In genomic region chr5:129377504-129377903, GRCh38 we compare ENCODE assay signal across 18 cellular contexts.
A peak's percentile ranks its signal among the peaks of the same experiment; 100 is the strongest.
DNase-seq lines count a peak whose midpoint lies in the region; ATAC-seq and TF ChIP-seq lines count a peak whose summit lies in the region.
"Had no signal": no experiment of that assay in that cellular context is flagged by ENCODE, and none has a peak within 500 bp of the region (broad histone marks: within the 10 kb centered on the region; RNA-seq: fewer than 3 reads in every experiment).

No MANE protein-coding gene starts in this region.

- H3K36me3 Mint-ChIP-seq in activated CD8-positive, alpha-beta T cell treated with anti-CD3 and anti-CD28 coated beads, Interleukin-2, amount 10 ng/mL, durations not matched to agents 7 days and 5 days (ENCODE audit: low read depth): no peaks in the 10 kb centered on the region
- H3K36me3 Mint-ChIP-seq in activated CD8-positive, alpha-beta T cell treated with anti-CD3 and anti-CD28 coated beads for 36 hours (ENCODE audit: low read depth): no peaks in the 10 kb centered on the region
- H3K36me3 Mint-ChIP-seq: activated CD8-positive, alpha-beta memory T cell treated with anti-CD3 and anti-CD28 coated beads, Interleukin-2, amount 10 ng/mL, durations not matched to agents 7 days and 5 days had no signal

- intact Hi-C loops in activated CD8-positive, alpha-beta T cell treated with anti-CD3 and anti-CD28 coated beads for 36 hours (cut with micrococcal nuclease): no loop called here

- no peak for TF ChIP-seq RAD21 in neural cell (conservative IDR thresholded peaks at IDR 0.05)

- POLR2A ChIA-PET in activated CD8-positive, alpha-beta T cell treated with anti-CD3 and anti-CD28 coated beads, Interleukin-2, amount 10 ng/mL, durations not matched to agents 7 days and 5 days (lab: Charles Lee): no interaction called here
- POLR2A ChIA-PET in activated CD8-positive, alpha-beta T cell treated with anti-CD3 and anti-CD28 coated beads for 36 hours (lab: Charles Lee): no interaction called here

- no peak overlapping the region for H3K9ac ChIP-seq in MM.1S (ENCODE audit: low read length)
- H3K9ac ChIP-seq in neural cell (ENCODE audit: low read length): no peak overlapping the region

- H3K27me3 Mint-ChIP-seq in activated CD8-positive, alpha-beta T cell treated with anti-CD3 and anti-CD28 coated beads, Interleukin-2, amount 10 ng/mL, durations not matched to agents 7 days and 5 days (ENCODE audit: low read depth): no peaks in the 10 kb centered on the region
- no peaks in the 10 kb centered on the region for H3K27me3 Mint-ChIP-seq in activated CD8-positive, alpha-beta T cell treated with anti-CD3 and anti-CD28 coated beads for 36 hours
- H3K27me3 Mint-ChIP-seq: activated B cell treated with CpG ODN at 0.5 μM for 24 hours; activated CD8-positive, alpha-beta memory T cell treated with anti-CD3 and anti-CD28 coated beads, Interleukin-2, amount 10 ng/mL, durations not matched to agents 7 days and 5 days had no signal

- peak overlapping the region; percentile 60; the same call in 1 of the 2 replicates for H3K27ac ChIP-seq in MM.1S (ENCODE audit: low read length)
- H3K27ac ChIP-seq in neural cell (ENCODE audit: low read length): no peak overlapping the region
- H3K27ac ChIP-seq: 22Rv1 had no signal

- peaks cover 31% of the 10 kb centered on the region for H3K4me1 ChIP-seq in MM.1S (ENCODE audit: low read length)

- ATAC-seq in activated CD8-positive, alpha-beta T cell treated with anti-CD3 and anti-CD28 coated beads, Interleukin-2, amount 10 ng/mL, durations not matched to agents 7 days and 5 days: no peak
- ATAC-seq in GM21737 (IDR thresholded peaks at IDR 0.05; ENCODE audit: unreplicated experiment): no peak
- no peak for ATAC-seq in activated CD8-positive, alpha-beta T cell treated with anti-CD3 and anti-CD28 coated beads for 36 hours
- ATAC-seq: activated CD8-positive, alpha-beta memory T cell treated with anti-CD3 and anti-CD28 coated beads, Interleukin-2, amount 10 ng/mL, durations not matched to agents 7 days and 5 days; left cardiac atrium; Panc1 had no signal

- H3F3A ChIP-seq in MM.1S (ENCODE audit: insufficient read depth, low read length): peaks cover 30% of the 10 kb centered on the region
- no peaks in the 10 kb centered on the region for H3F3A ChIP-seq in neural cell (ENCODE audit: insufficient read depth, low read length, poor library complexity, severe bottlenecking)

- DNase-seq in NCI-H2107 treated with DMSO at 0.1 percent for 48 hours (lab: John Stamatoyannopoulos, UW; ENCODE audit: unreplicated experiment) (peak; percentile 18), NCI-H2107 (lab: John Stamatoyannopoulos, UW) (no peak), MM.1S (peak; percentile 92), SK-N-DZ (ENCODE audit: low spot score) (peak; percentile 70)
- DNase-seq in activated CD8-positive, alpha-beta T cell treated with anti-CD3 and anti-CD28 coated beads, Interleukin-2, amount 10 ng/mL, durations not matched to agents 7 days and 5 days: no peak
- DNase-seq in activated CD8-positive, alpha-beta T cell treated with anti-CD3 and anti-CD28 coated beads for 36 hours: no peak
- DNase-seq: activated B cell treated with CpG ODN at 0.5 μM for 24 hours; activated CD8-positive, alpha-beta memory T cell treated with anti-CD3 and anti-CD28 coated beads, Interleukin-2, amount 10 ng/mL, durations not matched to agents 7 days and 5 days; C1 segment of cervical spinal cord; hippocampal formation; left cardiac atrium; MG63; NCI-H226; stimulated activated CD4-positive, alpha-beta T cell treated with anti-CD3 and anti-CD28 coated beads, Interleukin-12 subunit alpha, Interleukin-12 subunit beta, amount 100 ng/mL, for 4 hours had no signal

- no peak for TF ChIP-seq CTCF in MM.1S (IDR thresholded peaks at IDR 0.05; ENCODE audit: low read length)
- TF ChIP-seq CTCF in neural cell (IDR thresholded peaks at IDR 0.05; ENCODE audit: poor library complexity, severe bottlenecking): no peak
- no peak for TF ChIP-seq CTCF in activated CD8-positive, alpha-beta T cell treated with anti-CD3 and anti-CD28 coated beads for 36 hours (IDR thresholded peaks at IDR 0.05)

- H3K4me3 ChIP-seq in MM.1S (ENCODE audit: low read length) (no peak overlapping the region), neural cell (ENCODE audit: low read length) (no peak overlapping the region)
- H3K4me3 ChIP-seq: MG63 had no signal

- H3K4me2 ChIP-seq in MM.1S (ENCODE audit: low read depth, low read length) (peak overlapping the region; percentile 40; the same call in 1 of the 2 replicates), neural cell (ENCODE audit: low read length) (no peak overlapping the region)

- H2AFZ ChIP-seq in MM.1S (ENCODE audit: low read length): no peak overlapping the region
- no peak overlapping the region for H2AFZ ChIP-seq in neural cell (ENCODE audit: low read depth, low read length)

- no peaks in the 10 kb centered on the region for H3K9me3 Mint-ChIP-seq in activated CD8-positive, alpha-beta T cell treated with anti-CD3 and anti-CD28 coated beads, Interleukin-2, amount 10 ng/mL, durations not matched to agents 7 days and 5 days (ENCODE audit: insufficient read depth)
- no peaks in the 10 kb centered on the region for H3K9me3 Mint-ChIP-seq in activated CD8-positive, alpha-beta T cell treated with anti-CD3 and anti-CD28 coated beads for 36 hours
- H3K9me3 Mint-ChIP-seq: activated B cell treated with CpG ODN at 0.5 μM for 24 hours had no signal

- H4K20me1 ChIP-seq in MM.1S (ENCODE audit: insufficient read depth, low read length) (no peaks in the 10 kb centered on the region), neural cell (ENCODE audit: insufficient read depth) (no peaks in the 10 kb centered on the region)

- H3K4me3 Mint-ChIP-seq in activated CD8-positive, alpha-beta T cell treated with anti-CD3 and anti-CD28 coated beads, Interleukin-2, amount 10 ng/mL, durations not matched to agents 7 days and 5 days: no peak overlapping the region
- no peak overlapping the region for H3K4me3 Mint-ChIP-seq in activated CD8-positive, alpha-beta T cell treated with anti-CD3 and anti-CD28 coated beads for 36 hours
- H3K4me3 Mint-ChIP-seq: activated B cell treated with CpG ODN at 0.5 μM for 24 hours; activated CD8-positive, alpha-beta memory T cell treated with anti-CD3 and anti-CD28 coated beads, Interleukin-2, amount 10 ng/mL, durations not matched to agents 7 days and 5 days had no signal

- H3K27ac Mint-ChIP-seq in activated CD8-positive, alpha-beta T cell treated with anti-CD3 and anti-CD28 coated beads, Interleukin-2, amount 10 ng/mL, durations not matched to agents 7 days and 5 days: no peak overlapping the region
- H3K27ac Mint-ChIP-seq in activated CD8-positive, alpha-beta T cell treated with anti-CD3 and anti-CD28 coated beads for 36 hours: no peak overlapping the region
- H3K27ac Mint-ChIP-seq: activated B cell treated with CpG ODN at 0.5 μM for 24 hours; activated CD8-positive, alpha-beta memory T cell treated with anti-CD3 and anti-CD28 coated beads, Interleukin-2, amount 10 ng/mL, durations not matched to agents 7 days and 5 days had no signal

- H3K36me3 ChIP-seq in MM.1S (replicated peaks; ENCODE audit: insufficient read depth, low read length): no peaks in the 10 kb centered on the region
- no peaks in the 10 kb centered on the region for H3K36me3 ChIP-seq in neural cell (ENCODE audit: insufficient read depth, low read length)
- H3K36me3 ChIP-seq: MG63 had no signal

- CTCF ChIA-PET in activated CD8-positive, alpha-beta T cell treated with anti-CD3 and anti-CD28 coated beads, Interleukin-2, amount 10 ng/mL, durations not matched to agents 7 days and 5 days (lab: Charles Lee): no interaction called here
- CTCF ChIA-PET in activated CD8-positive, alpha-beta T cell treated with anti-CD3 and anti-CD28 coated beads for 36 hours (lab: Charles Lee): no interaction called here

- no peak for TF ChIP-seq EP300 in neural cell (conservative IDR thresholded peaks at IDR 0.05; ENCODE audit: poor library complexity, severe bottlenecking)

- H3K79me2 ChIP-seq in MM.1S (ENCODE audit: low read length) (no peaks in the 10 kb centered on the region), neural cell (replicated peaks; ENCODE audit: insufficient read depth, low read length) (no peaks in the 10 kb centered on the region)

- H3K27me3 ChIP-seq in MM.1S (replicated peaks; ENCODE audit: insufficient read depth, low read length): no peaks in the 10 kb centered on the region
- no peaks in the 10 kb centered on the region for H3K27me3 ChIP-seq in neural cell (ENCODE audit: insufficient read depth, low read depth, low read length)
- H3K27me3 ChIP-seq: MG63 had no signal

- H3K9me2 ChIP-seq in MM.1S (replicated peaks; ENCODE audit: insufficient read depth, low read length) (no peaks in the 10 kb centered on the region), neural cell (ENCODE audit: insufficient read depth, low read length) (no peaks in the 10 kb centered on the region)

- H3K4me1 Mint-ChIP-seq in activated CD8-positive, alpha-beta T cell treated with anti-CD3 and anti-CD28 coated beads, Interleukin-2, amount 10 ng/mL, durations not matched to agents 7 days and 5 days (ENCODE audit: low read depth): no peaks in the 10 kb centered on the region
- H3K4me1 Mint-ChIP-seq in activated CD8-positive, alpha-beta T cell treated with anti-CD3 and anti-CD28 coated beads for 36 hours (ENCODE audit: low read depth): no peaks in the 10 kb centered on the region
- H3K4me1 Mint-ChIP-seq: activated B cell treated with CpG ODN at 0.5 μM for 24 hours; activated CD8-positive, alpha-beta memory T cell treated with anti-CD3 and anti-CD28 coated beads, Interleukin-2, amount 10 ng/mL, durations not matched to agents 7 days and 5 days had no signal

- H3K9me3 ChIP-seq in MM.1S (replicated peaks; ENCODE audit: insufficient read depth, low read length): no peaks in the 10 kb centered on the region
- H3K9me3 ChIP-seq in neural cell (ENCODE audit: low read length): no peaks in the 10 kb centered on the region
- H3K9me3 ChIP-seq: MG63 had no signal

TF ChIP-seq in neural cell, 6 proteins besides CTCF, POLR2A, EP300 and RAD21:
- TF ChIP-seq POLR2AphosphoS5 (IDR thresholded peaks at IDR 0.05) (peak; percentile 15), MXI1 (conservative IDR thresholded peaks at IDR 0.05; ENCODE audit: poor library complexity, severe bottlenecking) (no peak)

Comparison
In these comparisons a context has a peak if more than half of its experiments do, and no peak if none do; other contexts are left out.
1. DNase-seq: peak in NCI-H2107 treated with DMSO at 0.1 percent for 48 hours (single experiment), MM.1S (single experiment) and SK-N-DZ (single experiment); none in NCI-H2107 (single experiment), activated CD8-positive, alpha-beta T cell treated with anti-CD3 and anti-CD28 coated beads, Interleukin-2, amount 10 ng/mL, durations not matched to agents 7 days and 5 days (single experiment) and activated CD8-positive, alpha-beta T cell treated with anti-CD3 and anti-CD28 coated beads for 36 hours (single experiment).